1 cellular context compared by ENCODE assay signal in genomic region chr13:110646442-110647364, GRCh38.
TF ChIP-seq lines count a peak whose summit lies in the region.

No MANE protein-coding gene starts in this region.

TF ChIP-seq in GM12878, 131 proteins besides CTCF, POLR2A, EP300 and RAD21:
- TF ChIP-seq NR2C1 (IDR thresholded peaks at IDR 0.05) (no peak), ZNF207 (IDR thresholded peaks at IDR 0.05; ENCODE audit: borderline replicate concordance) (no peak)
